Comparison of ENCODE assay signal across 15 cellular contexts in the genomic region with DNA sequence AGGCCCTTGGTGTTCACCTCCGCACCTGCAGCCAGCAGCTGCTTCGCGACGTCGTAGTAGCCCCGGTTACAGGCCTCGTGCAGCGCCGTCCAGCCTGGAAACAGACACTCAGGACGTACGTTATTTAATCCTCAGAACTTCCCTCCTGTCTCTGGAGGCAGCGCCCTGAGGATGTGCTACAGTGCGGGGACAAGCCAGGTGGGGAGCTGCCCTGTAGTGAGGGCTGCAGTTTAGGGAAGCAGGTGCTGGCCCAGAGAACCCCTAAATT.
A peak's percentile ranks its signal among the peaks of the same experiment; 100 is the strongest.
DNase-seq lines count a peak whose midpoint lies in the region; ATAC-seq, FAIRE-seq and TF ChIP-seq lines count a peak whose summit lies in the region.
"Had no signal": no experiment of that assay in that cellular context is flagged by ENCODE, and none has a peak within 500 bp of the region (broad histone marks: within the 10 kb centered on the region; RNA-seq: fewer than 3 reads in every experiment).

No MANE protein-coding gene starts in this region.

- peaks cover 26% of the 10 kb centered on the region for H3K79me2 ChIP-seq in K562 (ENCODE audit: control insufficient read depth, insufficient read depth, low read length)

- H2AFZ ChIP-seq in K562 (ENCODE audit: low read depth, low read length), result no peak overlapping the region

- H3K4me3 ChIP-seq in right cardiac atrium (ENCODE audit: low read length) (no peak overlapping the region), HUES6 (ENCODE audit: low read depth, low read length) (no peak overlapping the region), K562 (no peak overlapping the region)
- H3K4me3 ChIP-seq: BLaER1, GM12878, HAP-1 had no signal

- H3K27ac ChIP-seq in right cardiac atrium (ENCODE audit: low read length) (no peak overlapping the region), HUES6 (ENCODE audit: low read depth, low read length) (peak overlapping the region; percentile 84; the same call in 1 of the 2 replicates), K562 (ENCODE audit: extremely low read depth, low read depth, low read length) (no peak overlapping the region)

- no peak for TF ChIP-seq EP300 in K562 (IDR thresholded peaks at IDR 0.05; ENCODE audit: low read length)

- FAIRE-seq in K562 (lab: Jason Lieb, UNC), result no peak
- FAIRE-seq: GM12878 had no signal

- H3K36me3 ChIP-seq in HUES6 (ENCODE audit: control insufficient read depth, insufficient read depth, low read length) (peaks cover 56% of the 10 kb centered on the region), K562 (ENCODE audit: control insufficient read depth, insufficient read depth, low read length) (peaks cover 76% of the 10 kb centered on the region)

- H3K9ac ChIP-seq in HUES6 (ENCODE audit: low read length), result no peak overlapping the region
- no peak overlapping the region for H3K9ac ChIP-seq in K562 (ENCODE audit: insufficient read depth in 1 of 2, low read depth in 2 of 2, low read length in 2 of 2)

- 96% methylated on average over 13 of the region's 13 CpGs for WGBS in right cardiac atrium
- 98% methylated on average over 13 of the region's 13 CpGs for WGBS in K562 (ENCODE audit: insufficient coverage, low coverage, missing lambda C conversion rate)

- CTCF ChIA-PET in K562 (lab: Yijun Ruan, JAX; ENCODE audit: low intra/inter-chr PET ratio), result no interaction called here

- ATAC-seq in Right ventricle myocardium inferior (no peak), right cardiac atrium (no peak), K562 (no peak), GM18520 (IDR thresholded peaks at IDR 0.05; ENCODE audit: unreplicated experiment) (no peak)
- ATAC-seq: CD8-positive, alpha-beta T cell had no signal

- POLR2A ChIA-PET in K562 (lab: Yijun Ruan, JAX), result interaction anchor here (0.5 to 0.8 kb wide), 2 partner anchors 15 to 28 kb away, joined by 3 to 5 read pairs; no protein-coding TSS in a partner anchor

- DNase-seq in Right ventricle myocardium inferior (ENCODE audit: missing footprints), result peak; percentile 66
- DNase-seq in right cardiac atrium, result no peak
- no peak for DNase-seq in K562 (ENCODE audit: extremely low read depth in 1 of 4, low spot score in 3 of 4)
- no peak for DNase-seq in C1 segment of cervical spinal cord (lab: John Stamatoyannopoulos, UW)
- no peak for DNase-seq in DMS53 treated with DMSO at 0.1 percent for 48 hours (lab: John Stamatoyannopoulos, UW; ENCODE audit: unreplicated experiment)
- DNase-seq: 8988T; Calu3; CD8-positive, alpha-beta T cell; DND-41; EL had no signal

- H3K9me1 ChIP-seq in K562 (ENCODE audit: control insufficient read depth, insufficient read depth, low read length), result peaks cover 5% of the 10 kb centered on the region

- in situ Hi-C loops in K562 (cut with MboI), result no loop called here

- no peak for TF ChIP-seq RAD21 in K562 (CRISPR knock-in tag; conservative IDR thresholded peaks at IDR 0.05 in 1 of 2, IDR thresholded peaks at IDR 0.05 in 1 of 2)

- no peak for TF ChIP-seq CTCF in K562 (IDR thresholded peaks at IDR 0.05 in 2 of 3, conservative IDR thresholded peaks at IDR 0.05 in 1 of 3; ENCODE audit: insufficient read depth in 2 of 3, low read depth in 1 of 3, low read length in 3 of 3)

- H4K20me1 ChIP-seq in K562 (replicated peaks; ENCODE audit: control insufficient read depth, insufficient read depth, low read length), result peaks cover 17% of the 10 kb centered on the region

- H3K4me2 ChIP-seq in K562 (ENCODE audit: insufficient read depth, low read length), result no peak overlapping the region

- H3K4me1 ChIP-seq in right cardiac atrium (ENCODE audit: control insufficient read depth, insufficient read depth, low read length) (peaks cover 5% of the 10 kb centered on the region), HUES6 (ENCODE audit: control insufficient read depth, insufficient read depth, low read length) (peaks cover 36% of the 10 kb centered on the region), K562 (replicated peaks in 1 of 2; ENCODE audit: control insufficient read depth in 2 of 2, insufficient read depth in 2 of 2, low read length in 2 of 2) (peaks cover 0 to 33% of the 10 kb centered on the region in 2 experiments; a peak in 2 of 5 replicates)
- H3K4me1 ChIP-seq: HAP-1 had no signal

- no peak for TF ChIP-seq POLR2A in K562 (conservative IDR thresholded peaks at IDR 0.05)

- H3K9me3 ChIP-seq in right cardiac atrium (ENCODE audit: control insufficient read depth, low read length) (no peaks in the 10 kb centered on the region), HUES6 (ENCODE audit: control insufficient read depth, insufficient read depth, low read depth, low read length) (no peaks in the 10 kb centered on the region), K562 (replicated peaks; ENCODE audit: control insufficient read depth, insufficient read depth, low read depth, low read length) (peaks cover 16% of the 10 kb centered on the region)
- H3K9me3 ChIP-seq: BLaER1, HAP-1 had no signal

- H3K27me3 ChIP-seq in right cardiac atrium (ENCODE audit: control insufficient read depth, insufficient read depth), result no peaks in the 10 kb centered on the region
- no peaks in the 10 kb centered on the region for H3K27me3 ChIP-seq in HUES6 (ENCODE audit: control insufficient read depth, insufficient read depth, low read length)
- no peaks in the 10 kb centered on the region for H3K27me3 ChIP-seq in K562 (ENCODE audit: control insufficient read depth in 2 of 2, insufficient read depth in 2 of 2, low read length in 2 of 2)
- H3K27me3 ChIP-seq: BLaER1 had no signal

- intact Hi-C loops in Right ventricle myocardium inferior (cut with DNase I) (loop anchor here (5.0 kb wide), 1 partner anchor 46 kb away; no protein-coding TSS in a partner anchor), right cardiac atrium (cut with DNase I) (no loop called here), K562 (cut with micrococcal nuclease) (loop anchor here (2.0 kb wide), 1 partner anchor 42 kb away; no protein-coding TSS in a partner anchor)

- no TSS peak for BruUV-seq in K562 (replicated peaks; lab: Mats Ljungman, UMichigan)

TF ChIP-seq in K562, 482 proteins besides CTCF, POLR2A, EP300 and RAD21:
- peak; percentile 59 for TF ChIP-seq POLR2G (IDR thresholded peaks at IDR 0.05; ENCODE audit: low read depth, low read length)
- TF ChIP-seq SRSF7 (optimal IDR thresholded peaks at IDR 0.05; ENCODE audit: low read depth, low read length), result no peak
- no peak for TF ChIP-seq EP400 (IDR thresholded peaks at IDR 0.05)
- no peak for TF ChIP-seq CBFA2T2 (conservative IDR thresholded peaks at IDR 0.05)

Comparison
In these comparisons a context has a peak if more than half of its experiments do, and no peak if none do; other contexts are left out.
1. intact Hi-C loops: an anchor here in Right ventricle myocardium inferior (5.0 kb wide) and K562 (2.0 kb wide); none called in right cardiac atrium.